Comparison of ENCODE assay signal across 25 cellular contexts in the genomic region with DNA sequence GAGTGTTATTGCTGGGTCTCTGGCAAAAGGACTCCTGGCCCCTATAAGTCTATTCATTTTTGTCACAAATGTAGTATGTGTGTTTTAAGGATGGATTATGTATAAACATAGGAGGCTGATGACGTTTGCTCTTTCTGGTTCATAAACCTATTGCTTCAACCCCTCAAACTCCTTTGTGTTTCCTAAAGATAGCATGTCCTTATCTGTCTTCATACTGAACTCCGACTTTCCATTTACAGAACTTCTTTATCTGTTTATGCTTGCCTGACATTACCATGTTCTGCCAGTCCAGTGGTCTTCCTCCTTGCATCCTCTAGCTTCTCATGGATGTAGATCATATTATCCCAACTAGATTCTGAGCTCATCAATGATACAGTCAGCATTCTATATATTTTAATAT. TPM values are rescaled to one million over a fixed set of nuclear protein-coding genes. Genes with fewer than 3 reads are reported as not detected.
"Had no signal": no experiment of that assay in that cellular context is flagged by ENCODE, and none has a peak within 500 bp of the region (broad histone marks: within the 10 kb centered on the region; RNA-seq: fewer than 3 reads in every experiment).

No MANE protein-coding gene starts in this region.

- H3K4me3 ChIP-seq: cardiac muscle cell, gastroesophageal sphincter, heart left ventricle, lower lobe of right lung, mucosa of descending colon, pancreas, suprapubic skin, tibial nerve had no signal

- H3K9me3 ChIP-seq: gastroesophageal sphincter, heart left ventricle, lower lobe of right lung, mucosa of descending colon, pancreas, suprapubic skin, tibial nerve had no signal

- H3K27ac ChIP-seq: cardiac muscle cell, heart left ventricle, suprapubic skin, WERI-Rb-1 had no signal

- H3K36me3 ChIP-seq: cardiac muscle cell, gastroesophageal sphincter, heart left ventricle, lower lobe of right lung, pancreas, suprapubic skin, tibial nerve, WERI-Rb-1 had no signal

- H3K4me3 Mint-ChIP-seq: activated CD4-positive, alpha-beta T cell treated with anti-CD3 and anti-CD28 coated beads, Interleukin-2, amount 10 ng/mL, durations not matched to agents 7 days and 5 days; activated CD8-positive, alpha-beta memory T cell treated with anti-CD3 and anti-CD28 coated beads, Interleukin-2, amount 10 ng/mL, durations not matched to agents 7 days and 5 days; activated CD8-positive, alpha-beta T cell treated with anti-CD3 and anti-CD28 coated beads for 36 hours; activated naive CD4-positive, alpha-beta T cell treated with anti-CD3 and anti-CD28 coated beads, Interleukin-2, amount 10 ng/mL, durations not matched to agents 7 days and 5 days; nephron progenitor cell; stimulated activated effector memory CD8-positive, alpha-beta T cell treated with anti-CD3 and anti-CD28 coated beads, Interleukin-12 subunit alpha, Interleukin-12 subunit beta, amount 100 ng/mL, for 72 hours; stimulated activated naive CD8-positive, alpha-beta T cell treated with anti-CD3 and anti-CD28 coated beads, Interleukin-15, amount 100 ng/mL, for 72 hours; T-helper 17 cell had no signal

- H3K36me3 Mint-ChIP-seq: activated CD8-positive, alpha-beta memory T cell treated with anti-CD3 and anti-CD28 coated beads, Interleukin-2, amount 10 ng/mL, durations not matched to agents 7 days and 5 days; activated naive CD4-positive, alpha-beta T cell treated with anti-CD3 and anti-CD28 coated beads, Interleukin-2, amount 10 ng/mL, durations not matched to agents 7 days and 5 days; stimulated activated effector memory CD8-positive, alpha-beta T cell treated with anti-CD3 and anti-CD28 coated beads, Interleukin-12 subunit alpha, Interleukin-12 subunit beta, amount 100 ng/mL, for 72 hours had no signal

- ATAC-seq: activated CD8-positive, alpha-beta memory T cell treated with anti-CD3 and anti-CD28 coated beads, Interleukin-2, amount 10 ng/mL, durations not matched to agents 7 days and 5 days; activated CD8-positive, alpha-beta T cell treated with anti-CD3 and anti-CD28 coated beads for 36 hours; esophagus mucosa; gastroesophageal sphincter; heart left ventricle; lower lobe of right lung; mucosa of descending colon; right cardiac atrium; stimulated activated effector memory CD8-positive, alpha-beta T cell treated with anti-CD3 and anti-CD28 coated beads, Interleukin-12 subunit alpha, Interleukin-12 subunit beta, amount 100 ng/mL, for 72 hours; stimulated activated naive CD8-positive, alpha-beta T cell treated with anti-CD3 and anti-CD28 coated beads, Interleukin-15, amount 100 ng/mL, for 72 hours; T-helper 17 cell had no signal

- H3K9me3 Mint-ChIP-seq: activated CD4-positive, alpha-beta T cell treated with anti-CD3 and anti-CD28 coated beads, Interleukin-2, amount 10 ng/mL, durations not matched to agents 7 days and 5 days; activated CD8-positive, alpha-beta T cell treated with anti-CD3 and anti-CD28 coated beads for 36 hours; activated naive CD4-positive, alpha-beta T cell treated with anti-CD3 and anti-CD28 coated beads, Interleukin-2, amount 10 ng/mL, durations not matched to agents 7 days and 5 days; nephron progenitor cell; stimulated activated effector memory CD8-positive, alpha-beta T cell treated with anti-CD3 and anti-CD28 coated beads, Interleukin-12 subunit alpha, Interleukin-12 subunit beta, amount 100 ng/mL, for 72 hours; stimulated activated naive CD8-positive, alpha-beta T cell treated with anti-CD3 and anti-CD28 coated beads, Interleukin-15, amount 100 ng/mL, for 72 hours had no signal

- H3K27ac Mint-ChIP-seq: activated CD4-positive, alpha-beta T cell treated with anti-CD3 and anti-CD28 coated beads, Interleukin-2, amount 10 ng/mL, durations not matched to agents 7 days and 5 days; activated CD8-positive, alpha-beta memory T cell treated with anti-CD3 and anti-CD28 coated beads, Interleukin-2, amount 10 ng/mL, durations not matched to agents 7 days and 5 days; activated CD8-positive, alpha-beta T cell treated with anti-CD3 and anti-CD28 coated beads for 36 hours; activated naive CD4-positive, alpha-beta T cell treated with anti-CD3 and anti-CD28 coated beads, Interleukin-2, amount 10 ng/mL, durations not matched to agents 7 days and 5 days; nephron progenitor cell; stimulated activated effector memory CD8-positive, alpha-beta T cell treated with anti-CD3 and anti-CD28 coated beads, Interleukin-12 subunit alpha, Interleukin-12 subunit beta, amount 100 ng/mL, for 72 hours; stimulated activated naive CD8-positive, alpha-beta T cell treated with anti-CD3 and anti-CD28 coated beads, Interleukin-15, amount 100 ng/mL, for 72 hours; T-helper 17 cell had no signal

- DNase-seq: activated CD4-positive, alpha-beta T cell treated with anti-CD3 and anti-CD28 coated beads, Interleukin-2, amount 10 ng/mL, durations not matched to agents 7 days and 5 days; activated CD4-positive, CD25-positive, alpha-beta regulatory T cell treated with anti-CD3 and anti-CD28 coated beads, Interleukin-2, amount 50 U/mL, for 72 hours; activated CD8-positive, alpha-beta memory T cell treated with anti-CD3 and anti-CD28 coated beads, Interleukin-2, amount 10 ng/mL, durations not matched to agents 7 days and 5 days; activated CD8-positive, alpha-beta T cell treated with anti-CD3 and anti-CD28 coated beads for 36 hours; activated effector memory CD4-positive, alpha-beta T cell treated with anti-CD3 and anti-CD28 coated beads, Interleukin-2, amount 50 U/mL, for 16 hours; activated naive CD4-positive, alpha-beta T cell treated with anti-CD3 and anti-CD28 coated beads, Interleukin-2, amount 10 ng/mL, durations not matched to agents 7 days and 5 days; activated T-cell treated with anti-CD3 and anti-CD28 coated beads for 4 hours; amygdala; heart left ventricle; lower lobe of right lung; mesendoderm; mucosa of descending colon; nephron progenitor cell; pancreas; right cardiac atrium; stimulated activated CD4-positive, alpha-beta T cell treated with anti-CD3 and anti-CD28 coated beads, Interleukin-2, amount 100 ng/mL, for 24 hours; stimulated activated naive CD8-positive, alpha-beta T cell treated with anti-CD3 and anti-CD28 coated beads, Interleukin-15, amount 100 ng/mL, for 72 hours; T-helper 17 cell; WERI-Rb-1 had no signal

- H3K27me3 ChIP-seq: gastroesophageal sphincter, heart left ventricle, pancreas, suprapubic skin, tibial nerve had no signal

- H3K4me1 Mint-ChIP-seq: activated CD4-positive, alpha-beta T cell treated with anti-CD3 and anti-CD28 coated beads, Interleukin-2, amount 10 ng/mL, durations not matched to agents 7 days and 5 days; activated CD8-positive, alpha-beta memory T cell treated with anti-CD3 and anti-CD28 coated beads, Interleukin-2, amount 10 ng/mL, durations not matched to agents 7 days and 5 days; activated naive CD4-positive, alpha-beta T cell treated with anti-CD3 and anti-CD28 coated beads, Interleukin-2, amount 10 ng/mL, durations not matched to agents 7 days and 5 days; nephron progenitor cell; stimulated activated naive CD8-positive, alpha-beta T cell treated with anti-CD3 and anti-CD28 coated beads, Interleukin-15, amount 100 ng/mL, for 72 hours; T-helper 17 cell had no signal

RNA-seq across cellular contexts. Expression of a gene that starts 46.1 kb away (rescaled TPM):
- total RNA-seq: activated CD4-positive, alpha-beta T cell treated with anti-CD3 and anti-CD28 coated beads, Interleukin-2, amount 10 ng/mL, durations not matched to agents 7 days and 5 days; activated CD8-positive, alpha-beta memory T cell treated with anti-CD3 and anti-CD28 coated beads, Interleukin-2, amount 10 ng/mL, durations not matched to agents 7 days and 5 days had no signal
